In the genomic region with DNA sequence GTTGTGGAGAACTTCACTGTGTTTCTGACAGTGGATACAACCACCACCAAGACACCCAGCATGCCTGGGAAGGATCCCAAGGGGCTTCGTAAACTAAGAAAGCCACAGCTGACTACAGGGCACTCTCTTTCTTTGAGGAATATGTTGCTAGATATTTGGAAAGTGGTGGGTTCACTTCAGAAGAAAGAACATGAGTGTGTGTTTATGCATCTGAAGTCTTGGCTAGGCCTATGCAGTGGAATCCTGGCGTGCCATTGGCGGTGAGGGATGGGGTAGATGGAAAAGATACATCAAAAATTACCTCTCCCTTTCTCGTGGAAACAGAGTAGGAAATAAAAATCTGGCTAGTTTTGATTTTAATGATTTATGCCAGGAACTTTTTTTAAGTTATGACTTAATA, we compare ENCODE assay signal across 21 cellular contexts.
DNase-seq lines count a peak whose midpoint lies in the region; ATAC-seq and TF ChIP-seq lines count a peak whose summit lies in the region.
"Had no signal": no experiment of that assay in that cellular context is flagged by ENCODE, and none has a peak within 500 bp of the region (broad histone marks: within the 10 kb centered on the region; RNA-seq: fewer than 3 reads in every experiment).

No MANE protein-coding gene starts in this region.

- TF ChIP-seq CTCF in astrocyte of the spinal cord (IDR thresholded peaks at IDR 0.05; ENCODE audit: low read depth, low read length) (no peak), psoas muscle (IDR thresholded peaks at IDR 0.05) (no peak)

- WGBS in psoas muscle, 3 donors = 51 to 60% (median 51%) methylated on average over 4 of the region's 4 CpGs

- no peaks in the 10 kb centered on the region for H3K36me3 ChIP-seq in ACC112 (ENCODE audit: insufficient read depth, low read length)
- no peaks in the 10 kb centered on the region for H3K36me3 ChIP-seq in psoas muscle (ENCODE audit: insufficient read depth in 1 of 2, low read depth in 1 of 2)
- H3K36me3 ChIP-seq: neutrophil had no signal

- H3K9me3 ChIP-seq in psoas muscle = no peaks in the 10 kb centered on the region
- H3K9me3 ChIP-seq: neutrophil had no signal

- H3K27ac ChIP-seq in ACC112 (ENCODE audit: low read depth, low read length) (peak overlapping the region; percentile 94; the same call in 1 of the 2 replicates), psoas muscle (no peak overlapping the region)
- H3K27ac ChIP-seq: HL-60, neutrophil had no signal

- in situ Hi-C loops in astrocyte of the spinal cord (cut with HindIII; ENCODE audit: low sequenced_read_pairs) = no loop called here

- intact Hi-C loops in Right ventricle myocardium superior (cut with DNase I) = loop anchor here (10.0 kb wide), 1 partner anchor 76 kb away; no protein-coding TSS in a partner anchor
- intact Hi-C loops in psoas muscle (cut with DNase I) = loop anchor here (1.0 to 10.0 kb wide), 3 partner anchors 41 to 186 kb away; no protein-coding TSS in a partner anchor

- ATAC-seq in Right ventricle myocardium superior (ENCODE audit: poor library complexity) (peak; percentile 33), psoas muscle (no peak), HG02973 (IDR thresholded peaks at IDR 0.05; ENCODE audit: unreplicated experiment) (no peak), HG02678 (IDR thresholded peaks at IDR 0.05; ENCODE audit: unreplicated experiment) (no peak)
- ATAC-seq: activated naive CD8-positive, alpha-beta T cell treated with anti-CD3 and anti-CD28 coated beads, Interleukin-2, amount 50 U/mL, for 24 hours; GM12878 had no signal

- peak overlapping the region; percentile 24 for H2AFZ ChIP-seq in ACC112 (ENCODE audit: low read length, unreplicated experiment)

- DNase-seq in astrocyte of the spinal cord (ENCODE audit: low read depth, low spot score) (no peak), Right ventricle myocardium superior (no peak), psoas muscle (no peak), NCI-H345 (lab: John Stamatoyannopoulos, UW) (no peak), SK-N-DZ (ENCODE audit: low spot score) (no peak)
- DNase-seq: ACHN; activated CD4-positive, alpha-beta T cell treated with anti-CD3 and anti-CD28 coated beads for 48 hours; activated naive CD8-positive, alpha-beta T cell treated with anti-CD3 and anti-CD28 coated beads, Interleukin-2, amount 50 U/mL, for 24 hours; activated T-cell treated with anti-CD3 and anti-CD28 coated beads, Interleukin-2, amount 50 U/mL, for 1 hour; H9; immature natural killer cell; midbrain; NCI-H226; SHP77; T1000 had no signal

- H3K4me3 ChIP-seq in ACC112 (ENCODE audit: low read depth, low read length) = peak overlapping the region; percentile 71
- peak overlapping the region; percentile 45 for H3K4me3 ChIP-seq in astrocyte of the spinal cord (ENCODE audit: low read depth, low read length)
- H3K4me3 ChIP-seq in psoas muscle = peak overlapping the region; percentile 59
- H3K4me3 ChIP-seq: GM12878 had no signal

- peaks cover 8% of the 10 kb centered on the region for H3K79me2 ChIP-seq in ACC112 (ENCODE audit: control insufficient read depth, insufficient read depth, low read length, unreplicated experiment)

- peaks cover 61% of the 10 kb centered on the region for H3K4me1 ChIP-seq in ACC112 (ENCODE audit: control insufficient read depth, insufficient read depth, low read length, unreplicated experiment)
- peaks cover 3% of the 10 kb centered on the region for H3K4me1 ChIP-seq in psoas muscle

- H3K27me3 ChIP-seq in ACC112 (ENCODE audit: insufficient read depth, low read length) = no peaks in the 10 kb centered on the region
- no peaks in the 10 kb centered on the region for H3K27me3 ChIP-seq in psoas muscle (ENCODE audit: insufficient read depth in 3 of 3, low read length in 2 of 3)
- H3K27me3 ChIP-seq: neutrophil had no signal
